Comparison of ENCODE assay signal across 6 cellular contexts in genomic region chr5:81881595-81881994, GRCh38.
"Had no signal": no experiment of that assay in that cellular context is flagged by ENCODE, and none has a peak within 500 bp of the region (broad histone marks: within the 10 kb centered on the region; RNA-seq: fewer than 3 reads in every experiment).

No MANE protein-coding gene starts in this region.

- H3K9ac ChIP-seq: GM23248 had no signal

- H3K4me3 ChIP-seq: GM23248, K562 had no signal

- H3K27ac ChIP-seq: GM23248 had no signal

- ATAC-seq: K562 had no signal

- DNase-seq: GM23248, GOT3, H7, HCEC 1CT, KG1 had no signal
